1 cellular context compared by ENCODE assay signal in the genomic region with DNA sequence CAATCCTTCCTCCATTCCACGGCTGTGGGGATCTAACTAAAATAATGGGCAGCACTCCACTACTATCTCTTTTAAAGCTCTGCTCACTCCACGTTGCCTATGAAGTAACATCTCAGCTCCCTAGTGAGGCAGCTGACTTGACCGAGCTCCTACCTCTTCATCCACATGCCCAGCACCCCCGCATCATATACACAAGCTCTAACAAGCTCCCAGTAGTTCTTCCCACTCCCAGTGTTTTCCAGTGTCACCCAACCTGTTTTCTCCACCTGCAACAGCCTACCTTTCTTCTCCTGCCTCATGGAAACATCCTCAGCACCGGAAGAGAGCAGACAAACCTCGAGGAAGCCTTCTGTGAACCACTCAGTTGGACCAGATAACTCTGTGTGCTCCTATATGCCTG.
TF ChIP-seq lines count a peak whose summit lies in the region.

No MANE protein-coding gene starts in this region.

TF ChIP-seq in GM23338, 12 proteins besides CTCF, POLR2A, EP300 and RAD21 (continued from another document):
- TF ChIP-seq, protein P1, sequence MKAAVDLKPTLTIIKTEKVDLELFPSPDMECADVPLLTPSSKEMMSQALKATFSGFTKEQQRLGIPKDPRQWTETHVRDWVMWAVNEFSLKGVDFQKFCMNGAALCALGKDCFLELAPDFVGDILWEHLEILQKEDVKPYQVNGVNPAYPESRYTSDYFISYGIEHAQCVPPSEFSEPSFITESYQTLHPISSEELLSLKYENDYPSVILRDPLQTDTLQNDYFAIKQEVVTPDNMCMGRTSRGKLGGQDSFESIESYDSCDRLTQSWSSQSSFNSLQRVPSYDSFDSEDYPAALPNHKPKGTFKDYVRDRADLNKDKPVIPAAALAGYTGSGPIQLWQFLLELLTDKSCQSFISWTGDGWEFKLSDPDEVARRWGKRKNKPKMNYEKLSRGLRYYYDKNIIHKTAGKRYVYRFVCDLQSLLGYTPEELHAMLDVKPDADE (IDR thresholded peaks at IDR 0.05), result no peak
